8 cellular contexts compared by ENCODE assay signal in genomic region chr17:63827002-63827800, GRCh38.
A peak's percentile ranks its signal among the peaks of the same experiment; 100 is the strongest.
DNase-seq lines count a peak whose midpoint lies in the region; ATAC-seq and TF ChIP-seq lines count a peak whose summit lies in the region.

TSS of gene FTSJ3 (minus strand) at chr17:63827663. CDS start at chr17:63826902, 761 bp downstream.
TSS of gene PSMC5 (plus strand) at chr17:63827431. CDS start at chr17:63827491, 60 bp downstream.

- no peaks in the 10 kb centered on the region for H3K9me3 ChIP-seq in OCI-LY1 (ENCODE audit: low read length)

- TF ChIP-seq CTCF in OCI-LY1 (IDR thresholded peaks at IDR 0.05; ENCODE audit: low read length), result peak; percentile 65

- no peak within 1 kb of the TSS for H2AFZ ChIP-seq in OCI-LY1 (ENCODE audit: low read length)

- no peaks in the 10 kb centered on the region for H3F3A ChIP-seq in OCI-LY1 (ENCODE audit: insufficient read depth, low read length)

- H3K4me3 ChIP-seq in OCI-LY1 (ENCODE audit: low read depth, low read length, poor library complexity, severe bottlenecking), result peak within 1 kb of the TSS; percentile 91

- H3K79me2 ChIP-seq in OCI-LY1 (ENCODE audit: insufficient read depth, low read length), result peaks cover 23% of the 10 kb centered on the region

- peak within 1 kb of the TSS; percentile 94 for H3K4me2 ChIP-seq in OCI-LY1 (ENCODE audit: low read length)

- peak within 1 kb of the TSS; percentile 74 for H3K27ac ChIP-seq in OCI-LY1 (ENCODE audit: low read depth, low read length, poor library complexity, severe bottlenecking)

- no peaks in the 10 kb centered on the region for H4K20me1 ChIP-seq in OCI-LY1 (ENCODE audit: insufficient read depth, low read length)

- ATAC-seq in GM21515 (IDR thresholded peaks at IDR 0.05; ENCODE audit: unreplicated experiment), result peak; percentile 80

- peaks cover 25% of the 10 kb centered on the region for H3K4me1 ChIP-seq in OCI-LY1 (ENCODE audit: insufficient read depth, low read length, severe bottlenecking)

- peaks cover 75% of the 10 kb centered on the region for H3K36me3 ChIP-seq in OCI-LY1 (ENCODE audit: insufficient read depth, low read length)

- peak within 1 kb of the TSS; percentile 96 for H3K9ac ChIP-seq in OCI-LY1 (ENCODE audit: low read length)

- no peaks in the 10 kb centered on the region for H3K9me2 ChIP-seq in OCI-LY1 (ENCODE audit: low read depth, low read length)

- no peaks in the 10 kb centered on the region for H3K27me3 ChIP-seq in OCI-LY1 (ENCODE audit: insufficient read depth, low read length)

- DNase-seq in DMS 273 treated with DMSO at 0.1 percent for 48 hours (lab: John Stamatoyannopoulos, UW) (peak; percentile 91), HuH-7 (ENCODE audit: low spot score) (peak; percentile 94), epidermal melanocyte (ENCODE audit: insufficient read length, low spot score) (peak; percentile 90), middle frontal gyrus (ENCODE audit: extremely low spot score, low spot score) (peak; percentile 95)
- DNase-seq in activated CD8-positive, alpha-beta memory T cell treated with anti-CD3 and anti-CD28 coated beads, Interleukin-2, amount 50 U/mL, for 48 hours, result peak; percentile 94
- peak; percentile 86 to 90 for DNase-seq in stimulated activated CD8-positive, alpha-beta memory T cell treated with anti-CD3 and anti-CD28 coated beads, Interleukin-2, amount 100 ng/mL, for 48 hours (ENCODE audit: low read depth in 2 of 2)

Comparison
In these comparisons a context has a peak if more than half of its experiments do, and no peak if none do; other contexts are left out.
1. Peak in every context shown above with its lines: DNase-seq, ATAC-seq, H3K4me3 ChIP-seq and H3K27ac ChIP-seq.